13 cellular contexts compared by ENCODE assay signal in the genomic region with DNA sequence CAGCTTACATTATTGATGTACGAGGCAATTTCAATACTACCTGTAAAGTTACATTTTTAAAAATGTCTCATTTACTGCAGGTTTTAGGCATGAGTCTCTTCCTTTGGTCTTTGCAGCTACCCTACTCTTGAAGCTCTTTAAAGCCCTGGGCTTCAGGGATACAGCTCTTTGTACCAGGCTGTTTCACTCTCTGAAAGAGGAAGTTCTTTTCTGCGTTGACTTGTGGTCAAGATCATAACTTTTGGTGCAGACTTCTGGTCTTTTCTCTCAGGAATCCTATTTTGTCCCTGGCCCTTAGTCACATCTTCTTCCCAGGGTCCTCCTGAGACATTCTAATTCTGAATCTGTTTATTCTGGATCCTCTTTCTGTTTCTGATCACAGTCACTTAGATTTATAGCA. TPM values are rescaled to one million over a fixed set of nuclear protein-coding genes. Genes with fewer than 3 reads are reported as not detected.
DNase-seq lines count a peak whose midpoint lies in the region; ATAC-seq, FAIRE-seq and TF ChIP-seq lines count a peak whose summit lies in the region.
"Had no signal": no experiment of that assay in that cellular context is flagged by ENCODE, and none has a peak within 500 bp of the region (broad histone marks: within the 10 kb centered on the region; RNA-seq: fewer than 3 reads in every experiment).

No MANE protein-coding gene starts in this region.

- CTCF ChIA-PET in K562 (lab: Yijun Ruan, JAX; ENCODE audit: low intra/inter-chr PET ratio): no interaction called here

- H3K4ac ChIP-seq in neuronal stem cell (ENCODE audit: low read length): no peak overlapping the region

- no peaks in the 10 kb centered on the region for H3K4me1 ChIP-seq in K562 (replicated peaks in 1 of 2; ENCODE audit: control insufficient read depth in 2 of 2, insufficient read depth in 2 of 2, low read length in 2 of 2)
- H3K4me1 ChIP-seq in neuronal stem cell (ENCODE audit: control insufficient read depth in 2 of 2, insufficient read depth in 1 of 2, low read depth in 1 of 2, low read length in 2 of 2): no peaks in the 10 kb centered on the region
- H3K4me1 ChIP-seq: HAP-1 had no signal

- in situ Hi-C loops in K562 (cut with MboI): no loop called here

- ATAC-seq in GM18867 (IDR thresholded peaks at IDR 0.05; ENCODE audit: unreplicated experiment) (peak; percentile 81), HG02642 (IDR thresholded peaks at IDR 0.05; ENCODE audit: poor library complexity, unreplicated experiment) (peak; percentile 74), K562 (peak; percentile 25; the same call in 1 of the 3 replicates), Right ventricle myocardium superior (ENCODE audit: poor library complexity) (no peak)
- ATAC-seq: activated naive CD8-positive, alpha-beta T cell treated with anti-CD3 and anti-CD28 coated beads, Interleukin-2, amount 50 U/mL, for 24 hours had no signal

- no TSS peak for BruUV-seq in K562 (replicated peaks; lab: Mats Ljungman, UMichigan)

- TF ChIP-seq RAD21 in K562 (CRISPR knock-in tag; conservative IDR thresholded peaks at IDR 0.05 in 1 of 2, IDR thresholded peaks at IDR 0.05 in 1 of 2): no peak

- no peak overlapping the region for H3K14ac ChIP-seq in neuronal stem cell (ENCODE audit: low read length)

- no peak overlapping the region for H3K23ac ChIP-seq in neuronal stem cell (ENCODE audit: low read depth, low read length, poor library complexity)

- 5% methylated on average over 2 of the region's 2 CpGs for WGBS in K562 (ENCODE audit: insufficient coverage, low coverage, missing lambda C conversion rate)
- no CpG with 5 or more reads among the region's 2 CpGs for WGBS in neuronal stem cell (ENCODE audit: extremely low coverage in 2 of 2, insufficient read length in 2 of 2, insufficient replicate concordance in 1 of 2), 2 donors

- H2BK120ac ChIP-seq in neuronal stem cell (ENCODE audit: low read depth, low read length): no peak overlapping the region

- H3K36me3 ChIP-seq in K562 (ENCODE audit: control insufficient read depth, insufficient read depth, low read length): peaks cover 4% of the 10 kb centered on the region; the same call in 1 of the 3 replicates
- peaks cover 9 to 96% of the 10 kb centered on the region in 2 donors for H3K36me3 ChIP-seq in neuronal stem cell (replicated peaks in 1 of 2; ENCODE audit: control insufficient read depth in 2 of 2, insufficient read depth in 2 of 2, low read length in 2 of 2)

- H3K27me3 ChIP-seq in K562 (ENCODE audit: control insufficient read depth in 2 of 2, insufficient read depth in 2 of 2, low read length in 2 of 2) (no peaks in the 10 kb centered on the region), neuronal stem cell (ENCODE audit: control insufficient read depth in 3 of 3, insufficient read depth in 3 of 3, low read depth in 1 of 3, low read length in 3 of 3) (peaks cover 0 to 2% (median 0%) of the 10 kb centered on the region in 3 experiments)

- no peak overlapping the region for H3K4me2 ChIP-seq in K562 (ENCODE audit: insufficient read depth, low read length)
- no peak overlapping the region for H3K4me2 ChIP-seq in neuronal stem cell (ENCODE audit: insufficient read depth, low read length, poor library complexity, severe bottlenecking)

- no peaks in the 10 kb centered on the region for H3K9me1 ChIP-seq in K562 (ENCODE audit: control insufficient read depth, insufficient read depth, low read length)

- POLR2A ChIA-PET in K562 (lab: Yijun Ruan, JAX): interaction anchor here (0.8 kb wide), 1 partner anchor 22 kb away, joined by 4 read pairs; no protein-coding TSS in a partner anchor

- no peaks in the 10 kb centered on the region for H3K79me1 ChIP-seq in neuronal stem cell (ENCODE audit: low read depth, low read length)

- no peak overlapping the region for H2BK15ac ChIP-seq in neuronal stem cell (ENCODE audit: low read length)

- H3K4me3 ChIP-seq in K562: no peak overlapping the region
- no peak overlapping the region for H3K4me3 ChIP-seq in neuronal stem cell (ENCODE audit: low read length in 2 of 2)
- H3K4me3 ChIP-seq: HAP-1 had no signal

- no peak overlapping the region for H2AFZ ChIP-seq in K562 (ENCODE audit: low read depth, low read length)
- H2AFZ ChIP-seq in neuronal stem cell (ENCODE audit: low read length): no peak overlapping the region

- H3K18ac ChIP-seq in neuronal stem cell (ENCODE audit: low read length): no peak overlapping the region

- no peaks in the 10 kb centered on the region for H4K20me1 ChIP-seq in K562 (replicated peaks; ENCODE audit: control insufficient read depth, insufficient read depth, low read length)

- intact Hi-C loops in K562 (cut with micrococcal nuclease): no loop called here
- intact Hi-C loops in Right ventricle myocardium superior (cut with DNase I): no loop called here
- intact Hi-C loops in cardiac septum (cut with DNase I): no loop called here

- H3K27ac ChIP-seq in K562 (ENCODE audit: extremely low read depth, low read depth, low read length): no peak overlapping the region
- H3K27ac ChIP-seq in neuronal stem cell (replicated peaks; ENCODE audit: low read length): no peak overlapping the region
- H3K27ac ChIP-seq: C4-2B had no signal

- no peaks in the 10 kb centered on the region for H3K79me2 ChIP-seq in K562 (ENCODE audit: control insufficient read depth, insufficient read depth, low read length)

- H4K91ac ChIP-seq in neuronal stem cell (ENCODE audit: low read depth, low read length, poor library complexity): no peak overlapping the region

- H3K9ac ChIP-seq in K562 (ENCODE audit: insufficient read depth in 1 of 2, low read depth in 2 of 2, low read length in 2 of 2): no peak overlapping the region
- H3K9ac ChIP-seq in neuronal stem cell (ENCODE audit: low read depth, low read length, poor library complexity): no peak overlapping the region

- H2AK5ac ChIP-seq in neuronal stem cell (ENCODE audit: low read depth, low read length): no peak overlapping the region

- TF ChIP-seq POLR2A in K562 (conservative IDR thresholded peaks at IDR 0.05): no peak

- no peak for TF ChIP-seq CTCF in K562 (IDR thresholded peaks at IDR 0.05 in 2 of 3, conservative IDR thresholded peaks at IDR 0.05 in 1 of 3; ENCODE audit: insufficient read depth in 2 of 3, low read depth in 1 of 3, low read length in 3 of 3)

- DNase-seq in KG1 (lab: John Stamatoyannopoulos, UW) (peak; percentile 47), K562 (ENCODE audit: extremely low read depth in 1 of 4, low spot score in 3 of 4) (no peak), Right ventricle myocardium superior (no peak), neuronal stem cell (ENCODE audit: low spot score) (no peak), cardiac septum (ENCODE audit: low spot score) (no peak), NCI-H510A treated with DMSO at 0.1 percent for 48 hours (lab: John Stamatoyannopoulos, UW) (no peak)
- DNase-seq: activated CD4-positive, alpha-beta memory T cell treated with anti-CD3 and anti-CD28 coated beads for 36 hours; activated naive CD8-positive, alpha-beta T cell treated with anti-CD3 and anti-CD28 coated beads, Interleukin-2, amount 50 U/mL, for 24 hours had no signal

- no peak for FAIRE-seq in K562 (lab: Jason Lieb, UNC)

- H3K9me3 ChIP-seq in K562 (replicated peaks; ENCODE audit: control insufficient read depth, insufficient read depth, low read depth, low read length) (no peaks in the 10 kb centered on the region), neuronal stem cell (replicated peaks in 1 of 2; ENCODE audit: control insufficient read depth in 2 of 2, insufficient read depth in 1 of 2, low read depth in 1 of 2, low read length in 2 of 2) (no peaks in the 10 kb centered on the region)
- H3K9me3 ChIP-seq: HAP-1 had no signal

- TF ChIP-seq EP300 in K562 (IDR thresholded peaks at IDR 0.05; ENCODE audit: low read length): no peak

- H2BK5ac ChIP-seq in neuronal stem cell (ENCODE audit: low read length): no peak overlapping the region

- no peak overlapping the region for H4K8ac ChIP-seq in neuronal stem cell (ENCODE audit: low read depth, low read length)

- H2BK12ac ChIP-seq in neuronal stem cell (ENCODE audit: low read length): no peak overlapping the region

RNA-seq across cellular contexts. Expression of gene HRH4, which starts 16.6 kb away (rescaled TPM):
- total RNA-seq in K562 (2011; cell fraction: chromatin; rRNA removed; ENCODE audit: low replicate concordance): not detected in 2 replicates
- total RNA-seq in K562 (2011; cell fraction: nucleolus; rRNA removed): not detected in 2 replicates
- total RNA-seq in K562 (2011; cell fraction: nucleoplasm; rRNA removed): not detected in 2 replicates
- not detected in 2 replicates for total RNA-seq in K562 (2014; rRNA removed)
- not detected in 2 replicates for total RNA-seq in K562 (2014; rRNA removed; fragmentation: Illumina TruSeq; extraction: Trizol)
- not detected in 2 replicates for total RNA-seq in K562 (2015; rRNA removed; fragmentation: Illumina TruSeq; extraction: Trizol)
- not detected in 2 replicates for total RNA-seq in K562 (2021)
- polyA plus RNA-seq in K562 (2011; rRNA removed): not detected in 2 replicates
- not detected in 2 replicates for polyA plus RNA-seq in K562 (2011; cell fraction: cytosol; rRNA removed)
- polyA plus RNA-seq in K562 (2011; cell fraction: nucleus; rRNA removed): not detected in 2 replicates
- polyA plus RNA-seq in K562 (2012): 0.07 TPM in 1 of 2 replicates, not detected in the other
- not detected in 2 replicates for polyA plus RNA-seq in K562 (2014; fragmentation: Illumina TruSeq; extraction: Trizol)
- not detected for polyA plus RNA-seq in K562 (2014; fragmentation: Nextera tagmentation; extraction: Ambion mirVana)
- polyA plus RNA-seq in K562 (2014; rRNA removed): not detected in 2 replicates
- polyA minus RNA-seq in K562 (2011; rRNA and poly(A)+ RNA removed): not detected in 2 replicates
- not detected in 2 replicates for polyA minus RNA-seq in K562 (2011; cell fraction: cytosol; rRNA and poly(A)+ RNA removed)
- polyA minus RNA-seq in K562 (2011; cell fraction: nucleus; rRNA and poly(A)+ RNA removed): not detected in 2 replicates
- not detected for total RNA-seq in Right ventricle myocardium superior
- 0.03 TPM for polyA plus RNA-seq in neuronal stem cell (2013, experiment 1 of 2)
- polyA plus RNA-seq in neuronal stem cell (2013, experiment 2 of 2): 0.04 TPM
- total RNA-seq in cardiac septum: 0.08 TPM
- total RNA-seq: SK-MEL-5 had no signal

RNA-seq across cellular contexts. Expression of gene IMPACT, which starts 17.4 kb away (rescaled TPM):
- total RNA-seq in K562 (2011; cell fraction: chromatin; rRNA removed; ENCODE audit: low replicate concordance): 4.0 and 10.4 TPM in 2 replicates
- total RNA-seq in K562 (2011; cell fraction: nucleolus; rRNA removed): 4.2 and 4.5 TPM in 2 replicates
- 7.3 and 9.0 TPM in 2 replicates for total RNA-seq in K562 (2011; cell fraction: nucleoplasm; rRNA removed)
- total RNA-seq in K562 (2014; rRNA removed): 5.8 and 6.4 TPM in 2 replicates
- 7.6 and 10.3 TPM in 2 replicates for total RNA-seq in K562 (2014; rRNA removed; fragmentation: Illumina TruSeq; extraction: Trizol)
- total RNA-seq in K562 (2015; rRNA removed; fragmentation: Illumina TruSeq; extraction: Trizol): 4.7 and 4.8 TPM in 2 replicates
- total RNA-seq in K562 (2021): 7.4 and 8.1 TPM in 2 replicates
- 6.3 and 7.4 TPM in 2 replicates for polyA plus RNA-seq in K562 (2011; rRNA removed)
- polyA plus RNA-seq in K562 (2011; cell fraction: cytosol; rRNA removed): 1.7 and 5.8 TPM in 2 replicates
- polyA plus RNA-seq in K562 (2011; cell fraction: nucleus; rRNA removed): 2.5 and 3.7 TPM in 2 replicates
- polyA plus RNA-seq in K562 (2012): 8.6 and 8.9 TPM in 2 replicates
- 5.1 and 5.3 TPM in 2 replicates for polyA plus RNA-seq in K562 (2014; fragmentation: Illumina TruSeq; extraction: Trizol)
- polyA plus RNA-seq in K562 (2014; fragmentation: Nextera tagmentation; extraction: Ambion mirVana): 1 to 10 TPM; 5.7 to 6.7 TPM
- polyA plus RNA-seq in K562 (2014; rRNA removed): 5.3 and 8.4 TPM in 2 replicates
- polyA minus RNA-seq in K562 (2011; rRNA and poly(A)+ RNA removed): 4.4 and 6.5 TPM in 2 replicates
- 1.9 and 2.3 TPM in 2 replicates for polyA minus RNA-seq in K562 (2011; cell fraction: cytosol; rRNA and poly(A)+ RNA removed)
- 3.2 and 5.0 TPM in 2 replicates for polyA minus RNA-seq in K562 (2011; cell fraction: nucleus; rRNA and poly(A)+ RNA removed)
- total RNA-seq in Right ventricle myocardium superior: 17.5 TPM
- polyA plus RNA-seq in neuronal stem cell (2013, experiment 1 of 2): 36.7 TPM
- 38.9 TPM for polyA plus RNA-seq in neuronal stem cell (2013, experiment 2 of 2)
- 24.5 TPM for total RNA-seq in cardiac septum

RNA-seq across cellular contexts. Expression of gene OSBPL1A, which starts 46.2 kb away (rescaled TPM):
- total RNA-seq in K562 (2011; cell fraction: chromatin; rRNA removed; ENCODE audit: low replicate concordance): not detected in 2 replicates
- total RNA-seq in K562 (2011; cell fraction: nucleolus; rRNA removed): not detected in 2 replicates
- not detected in 2 replicates for total RNA-seq in K562 (2011; cell fraction: nucleoplasm; rRNA removed)
- total RNA-seq in K562 (2014; rRNA removed) (not detected in 2 replicates), K562 (2014; rRNA removed; fragmentation: Illumina TruSeq; extraction: Trizol) (not detected in 2 replicates), K562 (2015; rRNA removed; fragmentation: Illumina TruSeq; extraction: Trizol) (not detected in 2 replicates), K562 (2021) (0.34 and 0.49 TPM in 2 replicates), Right ventricle myocardium superior (79.9 TPM), cardiac septum (49.4 TPM)
- polyA plus RNA-seq in K562 (2011; rRNA removed) (not detected in 2 replicates), K562 (2014; fragmentation: Illumina TruSeq; extraction: Trizol) (not detected in 2 replicates), K562 (2014; fragmentation: Nextera tagmentation; extraction: Ambion mirVana) (not detected), K562 (2014; rRNA removed) (0.40 TPM in 1 of 2 replicates, not detected in the other)
- polyA plus RNA-seq in K562 (2011; cell fraction: cytosol; rRNA removed): not detected in 2 replicates
- polyA plus RNA-seq in K562 (2011; cell fraction: nucleus; rRNA removed): not detected in 2 replicates
- polyA plus RNA-seq in K562 (2012): not detected in 2 replicates
- not detected in 2 replicates for polyA minus RNA-seq in K562 (2011; rRNA and poly(A)+ RNA removed)
- not detected in 2 replicates for polyA minus RNA-seq in K562 (2011; cell fraction: cytosol; rRNA and poly(A)+ RNA removed)
- 0.11 TPM in 1 of 2 replicates, not detected in the other for polyA minus RNA-seq in K562 (2011; cell fraction: nucleus; rRNA and poly(A)+ RNA removed)
- 44.7 TPM for polyA plus RNA-seq in neuronal stem cell (2013, experiment 1 of 2)
- polyA plus RNA-seq in neuronal stem cell (2013, experiment 2 of 2): 45.3 TPM

Comparison
In these comparisons a context has a peak if more than half of its experiments do, and no peak if none do; other contexts are left out.
1. RNA of gene OSBPL1A, which starts 46.2 kb away (total RNA-seq): 79.9 TPM in Right ventricle myocardium superior (single experiment) and 49.4 TPM in cardiac septum (single experiment); 0.34 to 0.49 TPM in K562; every median in the first group is over 10 times any median in the second.